ENCODE assay signal across 8 cellular contexts in genomic region chr13:94433055-94433947, GRCh38. TPM values are rescaled to one million over a fixed set of nuclear protein-coding genes. Genes with fewer than 3 reads are reported as not detected.
DNase-seq lines count a peak whose midpoint lies in the region; ATAC-seq and TF ChIP-seq lines count a peak whose summit lies in the region.

No MANE protein-coding gene starts in this region.

- peaks cover 11% of the 10 kb centered on the region for H3K4me1 ChIP-seq in hepatocyte (ENCODE audit: insufficient read depth)

- peak; percentile 75 for DNase-seq in NCI-H345 (lab: John Stamatoyannopoulos, UW)
- peak; percentile 83 for DNase-seq in hepatocyte (ENCODE audit: low spot score)
- DNase-seq in NOMO-1 treated with DMSO at 0.1 percent for 48 hours (lab: John Stamatoyannopoulos, UW; ENCODE audit: unreplicated experiment), result no peak
- DNase-seq in lower leg skin (ENCODE audit: low spot score in 2 of 2), result no peak
- no peak for DNase-seq in GM13976 (ENCODE audit: low spot score)
- no peak for DNase-seq in GM19238 (ENCODE audit: insufficient read length, low spot score)

- TF ChIP-seq POLR2A in lower leg skin (IDR thresholded peaks at IDR 0.05), result no peak

- no peaks in the 10 kb centered on the region for H3K27me3 ChIP-seq in hepatocyte

- no peaks in the 10 kb centered on the region for H3K79me2 ChIP-seq in hepatocyte

- intact Hi-C loops in lower leg skin (cut with DNase I; ENCODE audit: low total_unique reads), result loop anchor here (10.0 kb wide), 1 partner anchor 182 kb away; no protein-coding TSS in a partner anchor

- H2AFZ ChIP-seq in hepatocyte, result peak overlapping the region; percentile 11

- TF ChIP-seq CTCF in hepatocyte (IDR thresholded peaks at IDR 0.05; ENCODE audit: poor library complexity) (no peak), lower leg skin (IDR thresholded peaks at IDR 0.05) (no peak), GM13976 (IDR thresholded peaks at IDR 0.05; ENCODE audit: borderline replicate concordance, control extremely low read depth, extremely low read depth, insufficient read depth, missing control alignments) (no peak)

- no peaks in the 10 kb centered on the region for H3K9me2 ChIP-seq in hepatocyte (replicated peaks; ENCODE audit: insufficient read depth)

- H3K36me3 ChIP-seq in hepatocyte (replicated peaks; ENCODE audit: insufficient read depth, low read depth), result no peaks in the 10 kb centered on the region

- in situ Hi-C loops in GM13976 (cut with MboI; ENCODE audit: low sequenced_read_pairs, unreplicated experiment), result no loop called here

- ATAC-seq in GM18499 (IDR thresholded peaks at IDR 0.05; ENCODE audit: insufficient read depth, unreplicated experiment) (peak; percentile 58), HG02642 (IDR thresholded peaks at IDR 0.05; ENCODE audit: poor library complexity, unreplicated experiment) (peak; percentile 64)

- no peaks in the 10 kb centered on the region for H4K20me1 ChIP-seq in hepatocyte (ENCODE audit: insufficient read depth, poor library complexity, severe bottlenecking)

- peak overlapping the region; percentile 75 for H3K4me2 ChIP-seq in hepatocyte

- 26% methylated on average over 18 of the region's 18 CpGs for WGBS in hepatocyte (ENCODE audit: low lambda C conversion rate, missing lambda C conversion rate)
- WGBS in lower leg skin, 2 donors, result 76 to 77% methylated on average over 18 of the region's 18 CpGs

- H3K27ac ChIP-seq in hepatocyte, result peak overlapping the region; percentile 51

- H3K9me3 ChIP-seq in hepatocyte (ENCODE audit: low read depth), result no peaks in the 10 kb centered on the region

- no peak overlapping the region for H3K4me3 ChIP-seq in hepatocyte
- no peak overlapping the region for H3K4me3 ChIP-seq in lower leg skin (ENCODE audit: low read depth, poor library complexity, severe bottlenecking)

RNA-seq across cellular contexts. Expression of gene DCT, which starts 46.2 kb away (rescaled TPM):
- total RNA-seq in hepatocyte (not detected in 2 replicates), lower leg skin (10 to 100 TPM; 24.9 to 51.4 (median 35.6) TPM)
- not detected in 2 replicates for polyA plus RNA-seq in hepatocyte

Comparison
In these comparisons a context has a peak if more than half of its experiments do, and no peak if none do; other contexts are left out.
1. DNase-seq: peak in NCI-H345 (single experiment) and hepatocyte (single experiment); none in NOMO-1 treated with DMSO at 0.1 percent for 48 hours (single experiment), lower leg skin (0 of 2), GM13976 (single experiment) and GM19238 (single experiment).
2. RNA of gene DCT, which starts 46.2 kb away (total RNA-seq): 24.9 to 51.4 TPM in lower leg skin; not detected in hepatocyte; every median in the first group is over 10 times any median in the second.